ENCODE assay signal across 1 cellular context in the genomic region with DNA sequence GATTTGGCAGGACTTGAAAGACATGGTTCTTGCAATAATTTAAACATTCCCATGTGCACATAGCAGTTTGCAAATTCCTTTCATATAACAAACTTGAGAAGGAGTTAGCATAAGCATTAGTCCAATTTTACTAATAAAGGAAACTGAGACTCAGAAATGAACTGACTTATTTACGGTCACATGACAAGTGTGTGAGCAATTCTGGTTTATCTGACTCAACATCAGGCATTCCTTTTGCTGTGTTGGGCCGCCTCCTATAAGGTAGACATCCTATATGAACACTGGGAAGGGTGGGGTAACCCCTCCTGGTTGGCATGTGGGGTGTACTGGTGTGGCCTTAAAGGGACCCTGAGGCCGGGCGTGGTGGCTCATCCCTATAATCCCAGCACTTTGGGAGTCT.
A peak's percentile ranks its signal among the peaks of the same experiment; 100 is the strongest.
TF ChIP-seq lines count a peak whose summit lies in the region.

No MANE protein-coding gene starts in this region.

TF ChIP-seq in endothelial cell of umbilical vein, 7 proteins besides CTCF, POLR2A, EP300 and RAD21:
- TF ChIP-seq GATA2 (IDR thresholded peaks at IDR 0.05; ENCODE audit: insufficient read depth, insufficient read length, low read depth, low read length) (no peak), FOS (IDR thresholded peaks at IDR 0.05; ENCODE audit: borderline replicate concordance, insufficient read depth, low read length) (peak; percentile 5)
